8 cellular contexts compared by ENCODE assay signal in genomic region chr22:19292262-19293230, GRCh38. TPM values are rescaled to one million over a fixed set of nuclear protein-coding genes. Genes with fewer than 3 reads are reported as not detected.
DNase-seq lines count a peak whose midpoint lies in the region; ATAC-seq and TF ChIP-seq lines count a peak whose summit lies in the region.

No MANE protein-coding gene starts in this region.

- H3K27ac ChIP-seq in DND-41 (ENCODE audit: low read length), result peak overlapping the region; percentile 70

- H3K36me3 ChIP-seq in DND-41 (ENCODE audit: insufficient read depth, low read length) (no peaks in the 10 kb centered on the region), neuron (ENCODE audit: insufficient read depth, low read length) (no peaks in the 10 kb centered on the region)

- H3K4me3 ChIP-seq in DND-41 (ENCODE audit: low read depth in 1 of 2, low read length in 2 of 2) (peak overlapping the region; percentile 26 to 67), neuron (ENCODE audit: low read length) (peak overlapping the region; percentile 63)

- H3K79me2 ChIP-seq in DND-41 (ENCODE audit: insufficient read depth, low read length), result no peaks in the 10 kb centered on the region

- H3K9me3 ChIP-seq in DND-41 (ENCODE audit: insufficient read depth, low read length, severe bottlenecking) (no peaks in the 10 kb centered on the region), neuron (ENCODE audit: low read length) (no peaks in the 10 kb centered on the region)

- peaks cover 23% of the 10 kb centered on the region for H3K4me1 ChIP-seq in DND-41 (ENCODE audit: insufficient read depth, low read length)
- H3K4me1 ChIP-seq in neuron (ENCODE audit: insufficient read depth, low read length), result peaks cover 11% of the 10 kb centered on the region

- ATAC-seq in DND-41 (ENCODE audit: insufficient read depth, low read depth) (no peak; the same call in 1 of the 3 replicates), HG02798 (IDR thresholded peaks at IDR 0.05; ENCODE audit: poor library complexity, unreplicated experiment) (peak; percentile 15), HG03439 (IDR thresholded peaks at IDR 0.05; ENCODE audit: unreplicated experiment) (no peak)

- H3K9ac ChIP-seq in DND-41 (ENCODE audit: low read depth, low read length), result peak overlapping the region; percentile 60

- no peaks in the 10 kb centered on the region for H4K20me1 ChIP-seq in DND-41 (ENCODE audit: insufficient read depth, low read length)

- H2AFZ ChIP-seq in DND-41 (ENCODE audit: low read depth, low read length) (peak overlapping the region; percentile 93), neuron (ENCODE audit: low read depth, low read length) (peak overlapping the region; percentile 78)

- H3K4me2 ChIP-seq in DND-41 (ENCODE audit: insufficient read depth, low read length), result peak overlapping the region; percentile 90

- DNase-seq in DND-41, result no peak
- peak; percentile 15 for DNase-seq in SKM-1 (lab: John Stamatoyannopoulos, UW; ENCODE audit: unreplicated experiment)
- peak; percentile 94 for DNase-seq in fibroblast of gingiva (ENCODE audit: low read depth)
- DNase-seq in amniotic stem cell (lab: John Stamatoyannopoulos, UW), result no peak
- DNase-seq in posterior vena cava (ENCODE audit: low spot score), result no peak

- no peak for TF ChIP-seq CTCF in DND-41 (IDR thresholded peaks at IDR 0.05; ENCODE audit: borderline replicate concordance, extremely low read depth, low read length, poor library complexity, severe bottlenecking)

- H3K27me3 ChIP-seq in DND-41 (ENCODE audit: insufficient read depth, low read length, poor library complexity), result no peaks in the 10 kb centered on the region
- no peaks in the 10 kb centered on the region for H3K27me3 ChIP-seq in neuron (ENCODE audit: insufficient read depth, low read length)

- intact Hi-C loops in posterior vena cava (cut with DNase I), result no loop called here

RNA-seq across cellular contexts. Expression of gene CLTCL1, which starts 1.0 kb away (rescaled TPM):
- 1 to 10 TPM; 6.6 to 9.0 TPM for total RNA-seq in posterior vena cava

Comparison
In these comparisons a context has a peak if more than half of its experiments do, and no peak if none do; other contexts are left out.
1. DNase-seq: peak in SKM-1 (single experiment) and fibroblast of gingiva (single experiment); none in DND-41 (single experiment), amniotic stem cell (single experiment) and posterior vena cava (single experiment).